In genomic region chr4:88609387-88609786, GRCh38 we compare ENCODE assay signal across 12 cellular contexts. TPM values are rescaled to one million over a fixed set of nuclear protein-coding genes. Genes with fewer than 3 reads are reported as not detected.
A peak's percentile ranks its signal among the peaks of the same experiment; 100 is the strongest.
DNase-seq lines count a peak whose midpoint lies in the region; ATAC-seq lines count a peak whose summit lies in the region.
"Had no signal": no experiment of that assay in that cellular context is flagged by ENCODE, and none has a peak within 500 bp of the region (broad histone marks: within the 10 kb centered on the region; RNA-seq: fewer than 3 reads in every experiment).

No MANE protein-coding gene starts in this region.

- H3K27ac Mint-ChIP-seq in activated naive CD4-positive, alpha-beta T cell treated with anti-CD3 and anti-CD28 coated beads, Interleukin-2, amount 50 U/mL, for 24 hours, result peak overlapping the region; percentile 96
- H3K27ac Mint-ChIP-seq in stimulated activated naive CD8-positive, alpha-beta T cell treated with anti-CD3 and anti-CD28 coated beads, Interleukin-15, amount 100 ng/mL, for 72 hours, result peak overlapping the region; percentile 4 to 94

- H3K27me3 Mint-ChIP-seq in activated naive CD4-positive, alpha-beta T cell treated with anti-CD3 and anti-CD28 coated beads, Interleukin-2, amount 50 U/mL, for 24 hours, result no peaks in the 10 kb centered on the region
- no peaks in the 10 kb centered on the region for H3K27me3 Mint-ChIP-seq in stimulated activated naive CD8-positive, alpha-beta T cell treated with anti-CD3 and anti-CD28 coated beads, Interleukin-15, amount 100 ng/mL, for 72 hours

- DNase-seq in activated naive CD4-positive, alpha-beta T cell (lab: John Stamatoyannopoulos, UW), result no peak
- peak; percentile 34 for DNase-seq in NCI-H226
- DNase-seq in epithelial cell of prostate (ENCODE audit: low read depth, low spot score), result no peak
- no peak for DNase-seq in stimulated activated naive CD8-positive, alpha-beta T cell treated with anti-CD3 and anti-CD28 coated beads, Interleukin-15, amount 100 ng/mL, for 72 hours
- no peak for DNase-seq in mucosa of gallbladder (ENCODE audit: low spot score)
- DNase-seq in mesenteric fat pad (ENCODE audit: low spot score), result no peak
- DNase-seq: DND-41, NCI-H1048, NCI-H2227 treated with DMSO at 0.1 percent for 48 hours had no signal

- no peak for ATAC-seq in stimulated activated naive CD8-positive, alpha-beta T cell treated with anti-CD3 and anti-CD28 coated beads, Interleukin-15, amount 100 ng/mL, for 72 hours
- no peak for ATAC-seq in GM19328 (IDR thresholded peaks at IDR 0.05; ENCODE audit: unreplicated experiment)
- ATAC-seq: activated CD4-positive, CD25-positive, alpha-beta regulatory T cell treated with anti-CD3 and anti-CD28 coated beads, Interleukin-2, amount 50 U/mL, for 24 hours had no signal

- peaks cover 38% of the 10 kb centered on the region for H3K36me3 Mint-ChIP-seq in activated naive CD4-positive, alpha-beta T cell treated with anti-CD3 and anti-CD28 coated beads, Interleukin-2, amount 50 U/mL, for 24 hours

- H3K27ac ChIP-seq in epithelial cell of prostate, result peak overlapping the region; percentile 100

- H3K4me1 Mint-ChIP-seq in activated naive CD4-positive, alpha-beta T cell treated with anti-CD3 and anti-CD28 coated beads, Interleukin-2, amount 50 U/mL, for 24 hours, result peaks cover 87% of the 10 kb centered on the region
- peaks cover 83% of the 10 kb centered on the region for H3K4me1 Mint-ChIP-seq in stimulated activated naive CD8-positive, alpha-beta T cell treated with anti-CD3 and anti-CD28 coated beads, Interleukin-15, amount 100 ng/mL, for 72 hours

- no peak overlapping the region for H3K4me3 Mint-ChIP-seq in activated naive CD4-positive, alpha-beta T cell treated with anti-CD3 and anti-CD28 coated beads, Interleukin-2, amount 50 U/mL, for 24 hours
- peak overlapping the region; percentile 26 to 34 for H3K4me3 Mint-ChIP-seq in stimulated activated naive CD8-positive, alpha-beta T cell treated with anti-CD3 and anti-CD28 coated beads, Interleukin-15, amount 100 ng/mL, for 72 hours

- no peaks in the 10 kb centered on the region for H3K9me3 Mint-ChIP-seq in activated naive CD4-positive, alpha-beta T cell treated with anti-CD3 and anti-CD28 coated beads, Interleukin-2, amount 50 U/mL, for 24 hours
- H3K9me3 Mint-ChIP-seq in stimulated activated naive CD8-positive, alpha-beta T cell treated with anti-CD3 and anti-CD28 coated beads, Interleukin-15, amount 100 ng/mL, for 72 hours, result peaks cover 11 to 15% of the 10 kb centered on the region in 2 donors

RNA-seq across cellular contexts. Expression of gene HERC3, which starts 17.1 kb away (rescaled TPM):
- total RNA-seq in mucosa of gallbladder (41.0 TPM), mesenteric fat pad (21.2 TPM)
